ENCODE assay signal across 1 cellular context in the genomic region with DNA sequence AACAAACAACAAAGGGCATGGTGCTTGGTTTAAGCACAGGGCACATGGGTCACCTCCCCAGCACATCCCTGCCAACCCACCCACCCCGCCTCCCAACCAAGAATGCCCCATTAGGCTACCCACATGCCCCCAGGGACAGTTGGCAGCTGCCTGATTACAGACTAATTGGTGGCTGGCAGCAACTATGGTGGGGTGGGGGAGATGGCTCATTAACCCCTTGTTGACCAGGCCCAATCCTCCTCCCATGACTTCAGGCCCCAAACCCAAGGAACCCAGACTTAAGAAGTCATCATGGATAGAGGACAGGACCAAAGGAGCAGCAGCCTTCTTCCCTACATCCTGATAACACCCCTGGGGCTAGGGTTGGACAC.
TF ChIP-seq lines count a peak whose summit lies in the region.

No MANE protein-coding gene starts in this region.

TF ChIP-seq in SK-N-SH treated with all-trans-retinoic acid at 6 μM for 48 hours, 23 proteins besides CTCF, POLR2A, EP300 and RAD21 (continued from another document):
- TF ChIP-seq ZNF8 (CRISPR knock-in tag; IDR thresholded peaks at IDR 0.05), result no peak
- TF ChIP-seq, protein P1, sequence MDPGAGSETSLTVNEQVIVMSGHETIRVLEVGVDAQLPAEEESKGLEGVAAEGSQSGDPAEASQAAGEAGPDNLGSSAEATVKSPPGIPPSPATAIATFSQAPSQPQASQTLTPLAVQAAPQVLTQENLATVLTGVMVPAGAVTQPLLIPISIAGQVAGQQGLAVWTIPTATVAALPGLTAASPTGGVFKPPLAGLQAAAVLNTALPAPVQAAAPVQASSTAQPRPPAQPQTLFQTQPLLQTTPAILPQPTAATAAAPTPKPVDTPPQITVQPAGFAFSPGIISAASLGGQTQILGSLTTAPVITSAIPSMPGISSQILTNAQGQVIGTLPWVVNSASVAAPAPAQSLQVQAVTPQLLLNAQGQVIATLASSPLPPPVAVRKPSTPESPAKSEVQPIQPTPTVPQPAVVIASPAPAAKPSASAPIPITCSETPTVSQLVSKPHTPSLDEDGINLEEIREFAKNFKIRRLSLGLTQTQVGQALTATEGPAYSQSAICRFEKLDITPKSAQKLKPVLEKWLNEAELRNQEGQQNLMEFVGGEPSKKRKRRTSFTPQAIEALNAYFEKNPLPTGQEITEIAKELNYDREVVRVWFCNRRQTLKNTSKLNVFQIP (CRISPR knock-in tag; IDR thresholded peaks at IDR 0.05; ENCODE audit: borderline replicate concordance, low read depth), result no peak
